ENCODE assay signal across 1 cellular context in the genomic region with DNA sequence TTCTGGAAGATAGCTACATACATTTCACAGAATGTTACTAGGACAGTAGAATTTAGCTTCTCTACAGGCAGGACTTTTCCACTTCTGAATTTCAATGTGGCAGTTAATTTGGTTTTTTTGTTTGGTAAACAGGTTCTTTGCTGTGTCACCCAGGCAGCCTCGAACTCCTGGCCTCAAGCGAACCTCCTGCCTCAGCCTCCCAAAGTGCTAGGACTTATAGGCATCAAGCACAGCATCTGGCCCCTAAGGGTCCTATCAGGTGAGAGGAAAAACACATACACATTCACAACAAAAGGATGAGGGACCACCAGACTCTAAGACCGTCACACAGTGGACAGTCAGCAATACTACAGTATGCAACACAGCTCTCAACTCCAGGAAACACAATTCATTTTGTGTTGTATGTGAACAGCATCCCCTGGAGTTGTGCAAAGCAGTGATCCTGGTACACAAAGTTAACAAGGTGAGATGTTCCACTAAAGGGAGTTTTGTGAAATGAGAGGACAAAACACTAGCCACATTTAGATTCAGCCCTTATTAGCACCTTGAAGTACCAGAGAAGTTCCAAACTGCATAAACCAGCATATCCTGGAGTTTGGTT.
TF ChIP-seq lines count a peak whose summit lies in the region.

No MANE protein-coding gene starts in this region.

TF ChIP-seq in K562, 482 proteins besides CTCF, POLR2A, EP300 and RAD21:
- TF ChIP-seq NFE2 (IDR thresholded peaks at IDR 0.05; ENCODE audit: low read depth) = peak; percentile 49
- no peak for TF ChIP-seq SP1 (CRISPR knock-in tag; IDR thresholded peaks at IDR 0.05)
- TF ChIP-seq RAD51 (IDR thresholded peaks at IDR 0.05; ENCODE audit: borderline replicate concordance, low read depth) = no peak
- no peak for TF ChIP-seq FOSL1 (tag; conservative IDR thresholded peaks at IDR 0.05)
- no peak for TF ChIP-seq ZNF3 (CRISPR knock-in tag; IDR thresholded peaks at IDR 0.05)
- TF ChIP-seq ZNF707 (CRISPR knock-in tag; conservative IDR thresholded peaks at IDR 0.05) = no peak
- no peak for TF ChIP-seq KAT2B (IDR thresholded peaks at IDR 0.05; ENCODE audit: low read depth, low read length)
- TF ChIP-seq SRSF9 (IDR thresholded peaks at IDR 0.05; ENCODE audit: borderline replicate concordance, low read depth, low read length) = no peak
- TF ChIP-seq DMBX1 (CRISPR knock-in tag; IDR thresholded peaks at IDR 0.05; ENCODE audit: borderline replicate concordance) = no peak
- TF ChIP-seq CREB1 (IDR thresholded peaks at IDR 0.05) = no peak
- TF ChIP-seq CREB1 (CRISPR knock-in tag; IDR thresholded peaks at IDR 0.05) = no peak
- no peak for TF ChIP-seq SMC3 (conservative IDR thresholded peaks at IDR 0.05; ENCODE audit: insufficient read depth, low read depth, low read length)
- TF ChIP-seq ZNF277 (CRISPR knock-in tag; IDR thresholded peaks at IDR 0.05; ENCODE audit: borderline replicate concordance) = no peak
- 0 out of 4 replicates have a peak, but pooled peaks of 1 of the 2 experiments have one; percentile 14 for TF ChIP-seq KDM1A (IDR thresholded peaks at IDR 0.05)
- TF ChIP-seq ZNF79 (CRISPR knock-in tag; IDR thresholded peaks at IDR 0.05; ENCODE audit: low read depth) = no peak
- TF ChIP-seq GABPA (tag; conservative IDR thresholded peaks at IDR 0.05; ENCODE audit: low read depth) = no peak
- no peak for TF ChIP-seq SAFB (IDR thresholded peaks at IDR 0.05; ENCODE audit: borderline replicate concordance, low read depth, low read length)
- TF ChIP-seq ZNF263 (CRISPR knock-in tag; IDR thresholded peaks at IDR 0.05; ENCODE audit: borderline replicate concordance) = no peak
- TF ChIP-seq ZNF431 (CRISPR knock-in tag; IDR thresholded peaks at IDR 0.05) = no peak
- TF ChIP-seq ERF (CRISPR knock-in tag; IDR thresholded peaks at IDR 0.05) = no peak
- no peak for TF ChIP-seq DEAF1 (CRISPR knock-in tag; IDR thresholded peaks at IDR 0.05)
- TF ChIP-seq, protein P1, sequence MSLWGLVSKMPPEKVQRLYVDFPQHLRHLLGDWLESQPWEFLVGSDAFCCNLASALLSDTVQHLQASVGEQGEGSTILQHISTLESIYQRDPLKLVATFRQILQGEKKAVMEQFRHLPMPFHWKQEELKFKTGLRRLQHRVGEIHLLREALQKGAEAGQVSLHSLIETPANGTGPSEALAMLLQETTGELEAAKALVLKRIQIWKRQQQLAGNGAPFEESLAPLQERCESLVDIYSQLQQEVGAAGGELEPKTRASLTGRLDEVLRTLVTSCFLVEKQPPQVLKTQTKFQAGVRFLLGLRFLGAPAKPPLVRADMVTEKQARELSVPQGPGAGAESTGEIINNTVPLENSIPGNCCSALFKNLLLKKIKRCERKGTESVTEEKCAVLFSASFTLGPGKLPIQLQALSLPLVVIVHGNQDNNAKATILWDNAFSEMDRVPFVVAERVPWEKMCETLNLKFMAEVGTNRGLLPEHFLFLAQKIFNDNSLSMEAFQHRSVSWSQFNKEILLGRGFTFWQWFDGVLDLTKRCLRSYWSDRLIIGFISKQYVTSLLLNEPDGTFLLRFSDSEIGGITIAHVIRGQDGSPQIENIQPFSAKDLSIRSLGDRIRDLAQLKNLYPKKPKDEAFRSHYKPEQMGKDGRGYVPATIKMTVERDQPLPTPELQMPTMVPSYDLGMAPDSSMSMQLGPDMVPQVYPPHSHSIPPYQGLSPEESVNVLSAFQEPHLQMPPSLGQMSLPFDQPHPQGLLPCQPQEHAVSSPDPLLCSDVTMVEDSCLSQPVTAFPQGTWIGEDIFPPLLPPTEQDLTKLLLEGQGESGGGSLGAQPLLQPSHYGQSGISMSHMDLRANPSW (CRISPR knock-in tag; IDR thresholded peaks at IDR 0.05) = no peak
- TF ChIP-seq ATF1 (CRISPR knock-in tag; IDR thresholded peaks at IDR 0.05) = no peak
- no peak for TF ChIP-seq ATF1 (tag; IDR thresholded peaks at IDR 0.05)
- TF ChIP-seq, protein P2, sequence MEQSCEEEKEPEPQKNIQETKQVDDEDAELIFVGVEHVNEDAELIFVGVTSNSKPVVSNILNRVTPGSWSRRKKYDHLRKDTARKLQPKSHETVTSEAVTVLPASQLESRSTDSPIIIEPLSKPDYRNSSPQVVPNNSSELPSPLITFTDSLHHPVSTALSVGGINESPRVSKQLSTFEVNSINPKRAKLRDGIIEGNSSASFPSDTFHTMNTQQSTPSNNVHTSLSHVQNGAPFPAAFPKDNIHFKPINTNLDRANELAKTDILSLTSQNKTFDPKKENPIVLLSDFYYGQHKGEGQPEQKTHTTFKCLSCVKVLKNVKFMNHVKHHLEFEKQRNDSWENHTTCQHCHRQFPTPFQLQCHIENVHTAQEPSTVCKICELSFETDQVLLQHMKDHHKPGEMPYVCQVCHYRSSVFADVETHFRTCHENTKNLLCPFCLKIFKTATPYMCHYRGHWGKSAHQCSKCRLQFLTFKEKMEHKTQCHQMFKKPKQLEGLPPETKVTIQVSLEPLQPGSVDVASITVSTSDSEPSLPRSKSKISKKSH (CRISPR knock-in tag; IDR thresholded peaks at IDR 0.05) = no peak
- TF ChIP-seq PBX2 (CRISPR knock-in tag; IDR thresholded peaks at IDR 0.05; ENCODE audit: low read depth) = no peak
- no peak for TF ChIP-seq PBX2 (tag; conservative IDR thresholded peaks at IDR 0.05; ENCODE audit: low read depth)
- peak; percentile 31; the same call in 1 of the 2 replicates for TF ChIP-seq ZNF316 (IDR thresholded peaks at IDR 0.05)
- no peak for TF ChIP-seq ESRRB (CRISPR knock-in tag; IDR thresholded peaks at IDR 0.05; ENCODE audit: borderline replicate concordance)
- TF ChIP-seq, protein P3, sequence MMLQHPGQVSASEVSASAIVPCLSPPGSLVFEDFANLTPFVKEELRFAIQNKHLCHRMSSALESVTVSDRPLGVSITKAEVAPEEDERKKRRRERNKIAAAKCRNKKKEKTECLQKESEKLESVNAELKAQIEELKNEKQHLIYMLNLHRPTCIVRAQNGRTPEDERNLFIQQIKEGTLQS (IDR thresholded peaks at IDR 0.05) = no peak
- TF ChIP-seq, protein P3 (CRISPR knock-in tag; conservative IDR thresholded peaks at IDR 0.05) = no peak
- TF ChIP-seq, protein P4, sequence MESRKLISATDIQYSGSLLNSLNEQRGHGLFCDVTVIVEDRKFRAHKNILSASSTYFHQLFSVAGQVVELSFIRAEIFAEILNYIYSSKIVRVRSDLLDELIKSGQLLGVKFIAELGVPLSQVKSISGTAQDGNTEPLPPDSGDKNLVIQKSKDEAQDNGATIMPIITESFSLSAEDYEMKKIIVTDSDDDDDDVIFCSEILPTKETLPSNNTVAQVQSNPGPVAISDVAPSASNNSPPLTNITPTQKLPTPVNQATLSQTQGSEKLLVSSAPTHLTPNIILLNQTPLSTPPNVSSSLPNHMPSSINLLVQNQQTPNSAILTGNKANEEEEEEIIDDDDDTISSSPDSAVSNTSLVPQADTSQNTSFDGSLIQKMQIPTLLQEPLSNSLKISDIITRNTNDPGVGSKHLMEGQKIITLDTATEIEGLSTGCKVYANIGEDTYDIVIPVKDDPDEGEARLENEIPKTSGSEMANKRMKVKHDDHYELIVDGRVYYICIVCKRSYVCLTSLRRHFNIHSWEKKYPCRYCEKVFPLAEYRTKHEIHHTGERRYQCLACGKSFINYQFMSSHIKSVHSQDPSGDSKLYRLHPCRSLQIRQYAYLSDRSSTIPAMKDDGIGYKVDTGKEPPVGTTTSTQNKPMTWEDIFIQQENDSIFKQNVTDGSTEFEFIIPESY (CRISPR knock-in tag; IDR thresholded peaks at IDR 0.05) = no peak
- TF ChIP-seq BCOR (IDR thresholded peaks at IDR 0.05) = peak; percentile 59; the same call in 1 of the 2 replicates
- no peak for TF ChIP-seq GABPB2 (CRISPR knock-in tag; conservative IDR thresholded peaks at IDR 0.05)
- TF ChIP-seq ZBTB8A (IDR thresholded peaks at IDR 0.05; ENCODE audit: partially characterized antibody) = no peak
- peak; percentile 24; the same call in 1 of the 2 replicates for TF ChIP-seq ADNP (tag; IDR thresholded peaks at IDR 0.05)
- TF ChIP-seq MEF2A (IDR thresholded peaks at IDR 0.05; ENCODE audit: control insufficient read depth, low read depth, low read length) = no peak
- no peak for TF ChIP-seq FOXM1 (IDR thresholded peaks at IDR 0.05; ENCODE audit: low read depth)
- no peak for TF ChIP-seq FOXM1 (CRISPR knock-in tag; IDR thresholded peaks at IDR 0.05; ENCODE audit: low read depth)
- TF ChIP-seq ZNF398 (CRISPR knock-in tag; IDR thresholded peaks at IDR 0.05) = no peak
- no peak for TF ChIP-seq USF2 (CRISPR knock-in tag; IDR thresholded peaks at IDR 0.05)
- no peak for TF ChIP-seq PRMT5 (CRISPR knock-in tag; IDR thresholded peaks at IDR 0.05)
- TF ChIP-seq, protein P5, sequence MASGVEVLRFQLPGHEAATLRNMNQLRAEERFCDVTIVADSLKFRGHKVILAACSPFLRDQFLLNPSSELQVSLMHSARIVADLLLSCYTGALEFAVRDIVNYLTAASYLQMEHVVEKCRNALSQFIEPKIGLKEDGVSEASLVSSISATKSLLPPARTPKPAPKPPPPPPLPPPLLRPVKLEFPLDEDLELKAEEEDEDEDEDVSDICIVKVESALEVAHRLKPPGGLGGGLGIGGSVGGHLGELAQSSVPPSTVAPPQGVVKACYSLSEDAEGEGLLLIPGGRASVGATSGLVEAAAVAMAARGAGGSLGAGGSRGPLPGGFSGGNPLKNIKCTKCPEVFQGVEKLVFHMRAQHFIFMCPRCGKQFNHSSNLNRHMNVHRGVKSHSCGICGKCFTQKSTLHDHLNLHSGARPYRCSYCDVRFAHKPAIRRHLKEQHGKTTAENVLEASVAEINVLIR (CRISPR knock-in tag; IDR thresholded peaks at IDR 0.05) = no peak
- TF ChIP-seq ZNF174 (CRISPR knock-in tag; IDR thresholded peaks at IDR 0.05) = no peak
- TF ChIP-seq MCM7 (IDR thresholded peaks at IDR 0.05) = no peak
- TF ChIP-seq NR1H2 (CRISPR knock-in tag; IDR thresholded peaks at IDR 0.05) = no peak
